In genomic region chr5:150241298-150242225, GRCh38 we compare ENCODE assay signal across 21 cellular contexts. TPM values are rescaled to one million over a fixed set of nuclear protein-coding genes. Genes with fewer than 3 reads are reported as not detected.
"Had no signal": no experiment of that assay in that cellular context is flagged by ENCODE, and none has a peak within 500 bp of the region (broad histone marks: within the 10 kb centered on the region; RNA-seq: fewer than 3 reads in every experiment).

No MANE protein-coding gene starts in this region.

- H3K4me3 Mint-ChIP-seq: activated naive CD4-positive, alpha-beta T cell treated with anti-CD3 and anti-CD28 coated beads, Interleukin-2, amount 50 U/mL, for 24 hours; activated T-cell treated with anti-CD3 and anti-CD28 coated beads, Interleukin-2, amount 50 U/mL, for 24 hours; memory B cell; naive thymus-derived CD8-positive, alpha-beta T cell; T-helper 2 cell treated with Interferon-gamma antibody and Interleukin-4, amounts not matched to agents 5 μg/mL and 100 μg/mL, for 36 hours had no signal

- H3K27me3 ChIP-seq: adrenal gland, ovary, tibial nerve, vagina had no signal

- H3K4me1 Mint-ChIP-seq: activated naive CD4-positive, alpha-beta T cell treated with anti-CD3 and anti-CD28 coated beads, Interleukin-2, amount 50 U/mL, for 24 hours; memory B cell; naive thymus-derived CD8-positive, alpha-beta T cell had no signal

- H3K27ac ChIP-seq: adrenal gland, ovary, tibial nerve, vagina had no signal

- H3K4me3 ChIP-seq: adrenal gland, ovary, tibial nerve, vagina had no signal

- H3K27me3 Mint-ChIP-seq: activated naive CD4-positive, alpha-beta T cell treated with anti-CD3 and anti-CD28 coated beads, Interleukin-2, amount 50 U/mL, for 24 hours; activated T-cell treated with anti-CD3 and anti-CD28 coated beads, Interleukin-2, amount 50 U/mL, for 24 hours; naive thymus-derived CD8-positive, alpha-beta T cell had no signal

- H3K36me3 ChIP-seq: adrenal gland, ovary, tibial nerve, vagina had no signal

- H3K4me1 ChIP-seq: adrenal gland had no signal

- H3K27ac Mint-ChIP-seq: activated naive CD4-positive, alpha-beta T cell treated with anti-CD3 and anti-CD28 coated beads, Interleukin-2, amount 50 U/mL, for 24 hours; activated T-cell treated with anti-CD3 and anti-CD28 coated beads, Interleukin-2, amount 50 U/mL, for 24 hours; memory B cell; T-helper 2 cell treated with Interferon-gamma antibody and Interleukin-4, amounts not matched to agents 5 μg/mL and 100 μg/mL, for 36 hours had no signal

- H3K36me3 Mint-ChIP-seq: activated naive CD4-positive, alpha-beta T cell treated with anti-CD3 and anti-CD28 coated beads, Interleukin-2, amount 50 U/mL, for 24 hours; memory B cell; naive thymus-derived CD8-positive, alpha-beta T cell had no signal

- H3K9me3 ChIP-seq: adrenal gland, ovary, tibial nerve, vagina had no signal

- ATAC-seq: left lobe of liver; naive thymus-derived CD8-positive, alpha-beta T cell had no signal

- H3K9me3 Mint-ChIP-seq: activated naive CD4-positive, alpha-beta T cell treated with anti-CD3 and anti-CD28 coated beads, Interleukin-2, amount 50 U/mL, for 24 hours; activated T-cell treated with anti-CD3 and anti-CD28 coated beads, Interleukin-2, amount 50 U/mL, for 24 hours; memory B cell; naive thymus-derived CD8-positive, alpha-beta T cell; T-helper 2 cell treated with Interferon-gamma antibody and Interleukin-4, amounts not matched to agents 5 μg/mL and 100 μg/mL, for 36 hours had no signal

- DNase-seq: activated CD4-positive, alpha-beta T cell treated with anti-CD3 and anti-CD28 coated beads for 1 hour; activated CD4-positive, alpha-beta T cell treated with anti-CD3 and anti-CD28 coated beads, Interleukin-2, amount 50 U/mL, for 48 hours; activated effector memory CD4-positive, alpha-beta T cell treated with anti-CD3 and anti-CD28 coated beads, Interleukin-2, amount 50 U/mL, for 16 hours; activated T-cell treated with anti-CD3 and anti-CD28 coated beads, Interleukin-2, amount 50 U/mL, for 24 hours; adrenal gland; caudate nucleus; islet precursor cell; naive thymus-derived CD8-positive, alpha-beta T cell; ovary; stimulated activated CD4-positive, alpha-beta T cell treated with anti-CD3 and anti-CD28 coated beads, Interleukin-4, amount 100 ng/mL, for 1 hour; stimulated activated naive CD4-positive, alpha-beta T cell; SW 1271 had no signal

RNA-seq across cellular contexts. Expression of gene CAMK2A, which starts 48.0 kb away (rescaled TPM):
- total RNA-seq: left lobe of liver; naive thymus-derived CD8-positive, alpha-beta T cell; subcutaneous adipose tissue had no signal
- polyA plus RNA-seq: naive thymus-derived CD8-positive, alpha-beta T cell had no signal

RNA-seq across cellular contexts. Expression of gene SLC6A7, which starts 51.7 kb away (rescaled TPM):
- total RNA-seq: adrenal gland; left lobe of liver; mucosa of gallbladder; naive thymus-derived CD8-positive, alpha-beta T cell; ovary; tibial nerve had no signal
- polyA plus RNA-seq: adrenal gland; esophagus; naive thymus-derived CD8-positive, alpha-beta T cell had no signal
